ENCODE assay signal across 1 cellular context in genomic region chr4:89788243-89789072, GRCh38.
TF ChIP-seq lines count a peak whose summit lies in the region.

No MANE protein-coding gene starts in this region.

TF ChIP-seq in HepG2, 621 proteins besides CTCF, POLR2A, EP300 and RAD21:
- TF ChIP-seq HNRNPLL (IDR thresholded peaks at IDR 0.05; ENCODE audit: low read depth, low read length, poor library complexity, severe bottlenecking) = no peak
- no peak for TF ChIP-seq GTF3A (CRISPR knock-in tag; conservative IDR thresholded peaks at IDR 0.05)
- no peak for TF ChIP-seq JDP2 (CRISPR knock-in tag; IDR thresholded peaks at IDR 0.05; ENCODE audit: borderline replicate concordance)
- TF ChIP-seq ZNF570 (CRISPR knock-in tag; IDR thresholded peaks at IDR 0.05; ENCODE audit: borderline replicate concordance) = no peak
- no peak for TF ChIP-seq RNF2 (conservative IDR thresholded peaks at IDR 0.05; ENCODE audit: low read depth)
- TF ChIP-seq SNAI1 (CRISPR knock-in tag; IDR thresholded peaks at IDR 0.05; ENCODE audit: borderline replicate concordance) = no peak
- TF ChIP-seq PCBP1 (IDR thresholded peaks at IDR 0.05; ENCODE audit: borderline replicate concordance, low read depth, low read length) = no peak
- TF ChIP-seq, protein P1, sequence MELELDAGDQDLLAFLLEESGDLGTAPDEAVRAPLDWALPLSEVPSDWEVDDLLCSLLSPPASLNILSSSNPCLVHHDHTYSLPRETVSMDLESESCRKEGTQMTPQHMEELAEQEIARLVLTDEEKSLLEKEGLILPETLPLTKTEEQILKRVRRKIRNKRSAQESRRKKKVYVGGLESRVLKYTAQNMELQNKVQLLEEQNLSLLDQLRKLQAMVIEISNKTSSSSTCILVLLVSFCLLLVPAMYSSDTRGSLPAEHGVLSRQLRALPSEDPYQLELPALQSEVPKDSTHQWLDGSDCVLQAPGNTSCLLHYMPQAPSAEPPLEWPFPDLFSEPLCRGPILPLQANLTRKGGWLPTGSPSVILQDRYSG (CRISPR knock-in tag; IDR thresholded peaks at IDR 0.05) = no peak
TF ChIP-seq in HepG2: peak in this region for 0.
